ENCODE assay signal across 32 cellular contexts in genomic region chr3:186618318-186618938, GRCh38. TPM values are rescaled to one million over a fixed set of nuclear protein-coding genes. Genes with fewer than 3 reads are reported as not detected.
"Had no signal": no experiment of that assay in that cellular context is flagged by ENCODE, and none has a peak within 500 bp of the region (broad histone marks: within the 10 kb centered on the region; RNA-seq: fewer than 3 reads in every experiment).

No MANE protein-coding gene starts in this region.

- ATAC-seq: activated CD4-positive, alpha-beta T cell treated with anti-CD3 and anti-CD28 coated beads for 36 hours; activated T-cell treated with anti-CD3 and anti-CD28 coated beads, Interleukin-2, amount 50 U/mL, for 4 hours; effector memory CD8-positive, alpha-beta T cell; esophagus mucosa; naive thymus-derived CD8-positive, alpha-beta T cell; sciatic nerve; stimulated activated naive B cell treated with anti-CD40 and anti-IgM and Interleukin-4, amounts not matched to agents 10 μg/mL and 1 μg/mL and 100 μg/mL, for 72 hours; T-helper 17 cell had no signal

- H3K36me3 ChIP-seq: breast epithelium, neural progenitor cell, transverse colon, uterus had no signal

- H3K4me1 ChIP-seq: breast epithelium, neural progenitor cell, uterus had no signal

- H3K9me3 Mint-ChIP-seq: activated B cell treated with CpG ODN at 0.5 μM for 24 hours; activated naive CD4-positive, alpha-beta T cell treated with anti-CD3 and anti-CD28 coated beads for 36 hours; activated naive CD8-positive, alpha-beta T cell treated with anti-CD3 and anti-CD28 coated beads, Interleukin-2, amount 10 ng/mL, durations not matched to agents 7 days and 5 days; activated T-cell treated with anti-CD3 and anti-CD28 coated beads, Interleukin-2, amount 50 U/mL, for 4 hours; central memory CD8-positive, alpha-beta T cell; effector memory CD8-positive, alpha-beta T cell; naive thymus-derived CD8-positive, alpha-beta T cell; neural progenitor cell; stimulated activated naive B cell treated with anti-CD40 and anti-IgM and Interleukin-4, amounts not matched to agents 10 μg/mL and 1 μg/mL and 100 μg/mL, for 72 hours had no signal

- H3K9ac ChIP-seq: neural progenitor cell had no signal

- H3K27ac Mint-ChIP-seq: activated B cell treated with CpG ODN at 0.5 μM for 24 hours; activated CD4-positive, alpha-beta T cell treated with anti-CD3 and anti-CD28 coated beads for 36 hours; activated naive CD4-positive, alpha-beta T cell treated with anti-CD3 and anti-CD28 coated beads for 36 hours; activated naive CD8-positive, alpha-beta T cell treated with anti-CD3 and anti-CD28 coated beads, Interleukin-2, amount 10 ng/mL, durations not matched to agents 7 days and 5 days; effector memory CD8-positive, alpha-beta T cell; naive thymus-derived CD8-positive, alpha-beta T cell; neural progenitor cell; stimulated activated naive B cell treated with anti-CD40 and anti-IgM and Interleukin-4, amounts not matched to agents 10 μg/mL and 1 μg/mL and 100 μg/mL, for 72 hours; T-helper 17 cell had no signal

- H3K36me3 Mint-ChIP-seq: activated naive CD8-positive, alpha-beta T cell treated with anti-CD3 and anti-CD28 coated beads, Interleukin-2, amount 10 ng/mL, durations not matched to agents 7 days and 5 days; naive thymus-derived CD8-positive, alpha-beta T cell; neural progenitor cell had no signal

- H3K4me2 ChIP-seq: neural progenitor cell had no signal

- H3K9me3 ChIP-seq: breast epithelium, transverse colon, uterus had no signal

- H3K27me3 ChIP-seq: dorsolateral prefrontal cortex, uterus had no signal

- DNase-seq: activated B cell treated with CpG ODN at 0.5 μM for 24 hours; activated CD4-positive, alpha-beta T cell treated with anti-CD3 and anti-CD28 coated beads for 36 hours; activated CD4-positive, alpha-beta T cell treated with anti-CD3 and anti-CD28 coated beads, Interleukin-2, amount 50 U/mL, for 4 hours; activated CD8-positive, alpha-beta memory T cell treated with anti-CD3 and anti-CD28 coated beads for 24 hours; activated CD8-positive, alpha-beta memory T cell treated with anti-CD3 and anti-CD28 coated beads, Interleukin-2, amount 50 U/mL, for 48 hours; activated effector memory CD4-positive, alpha-beta T cell treated with Interleukin-2 at 50 U/mL for 16 hours; activated naive CD4-positive, alpha-beta T cell treated with anti-CD3 and anti-CD28 coated beads for 36 hours; activated naive CD8-positive, alpha-beta T cell treated with anti-CD3 and anti-CD28 coated beads, Interleukin-2, amount 10 ng/mL, durations not matched to agents 7 days and 5 days; activated T-cell treated with anti-CD3 and anti-CD28 coated beads, Interleukin-2, amount 50 U/mL, for 4 hours; amniotic stem cell; dorsolateral prefrontal cortex; effector memory CD8-positive, alpha-beta T cell; glutamatergic neuron; hippocampal formation; naive thymus-derived CD8-positive, alpha-beta T cell; posterior cingulate gyrus; small intestine; stimulated activated CD4-positive, alpha-beta T cell treated with anti-CD3 and anti-CD28 coated beads, Interleukin-2, amount 100 ng/mL, for 24 hours; stimulated activated naive B cell treated with anti-CD40 and anti-IgM and Interleukin-4, amounts not matched to agents 10 μg/mL and 1 μg/mL and 100 μg/mL, for 72 hours; T-helper 17 cell; transverse colon; uterus had no signal

- H3K4me3 Mint-ChIP-seq: activated B cell treated with CpG ODN at 0.5 μM for 24 hours; activated CD4-positive, alpha-beta T cell treated with anti-CD3 and anti-CD28 coated beads for 36 hours; activated naive CD4-positive, alpha-beta T cell treated with anti-CD3 and anti-CD28 coated beads for 36 hours; activated naive CD8-positive, alpha-beta T cell treated with anti-CD3 and anti-CD28 coated beads, Interleukin-2, amount 10 ng/mL, durations not matched to agents 7 days and 5 days; activated T-cell treated with anti-CD3 and anti-CD28 coated beads, Interleukin-2, amount 50 U/mL, for 4 hours; central memory CD8-positive, alpha-beta T cell; neural progenitor cell; stimulated activated naive B cell treated with anti-CD40 and anti-IgM and Interleukin-4, amounts not matched to agents 10 μg/mL and 1 μg/mL and 100 μg/mL, for 72 hours had no signal

- H3K4me3 ChIP-seq: breast epithelium, lung, neural progenitor cell, transverse colon, uterus had no signal

- H3K27ac ChIP-seq: breast epithelium, neural progenitor cell, transverse colon, uterus had no signal

RNA-seq across cellular contexts. Expression of gene AHSG, which starts 5.6 kb away (rescaled TPM):
- total RNA-seq: activated B cell treated with CpG ODN at 0.5 μM for 24 hours; activated CD4-positive, alpha-beta T cell treated with anti-CD3 and anti-CD28 coated beads for 36 hours; activated naive CD4-positive, alpha-beta T cell treated with anti-CD3 and anti-CD28 coated beads for 36 hours; activated naive CD8-positive, alpha-beta T cell treated with anti-CD3 and anti-CD28 coated beads, Interleukin-2, amount 10 ng/mL, durations not matched to agents 7 days and 5 days; breast epithelium; endothelial cell of umbilical vein; esophagus mucosa; frontal cortex; naive thymus-derived CD8-positive, alpha-beta T cell; omental fat pad; sciatic nerve; T-helper 17 cell; temporal lobe; transverse colon; uterus had no signal
- polyA plus RNA-seq: endothelial cell of umbilical vein; naive thymus-derived CD8-positive, alpha-beta T cell had no signal

RNA-seq across cellular contexts. Expression of gene FETUB, which starts 21.8 kb away (rescaled TPM):
- total RNA-seq: activated B cell treated with CpG ODN at 0.5 μM for 24 hours; activated CD4-positive, alpha-beta T cell treated with anti-CD3 and anti-CD28 coated beads for 36 hours; activated naive CD4-positive, alpha-beta T cell treated with anti-CD3 and anti-CD28 coated beads for 36 hours; activated naive CD8-positive, alpha-beta T cell treated with anti-CD3 and anti-CD28 coated beads, Interleukin-2, amount 10 ng/mL, durations not matched to agents 7 days and 5 days; activated T-cell treated with anti-CD3 and anti-CD28 coated beads, Interleukin-2, amount 50 U/mL, for 4 hours; breast epithelium; endothelial cell of umbilical vein; esophagus mucosa; frontal cortex; lung; naive thymus-derived CD8-positive, alpha-beta T cell; omental fat pad; sciatic nerve; T-helper 17 cell; temporal lobe; transverse colon; uterus had no signal
- polyA plus RNA-seq: endothelial cell of umbilical vein; lung; naive thymus-derived CD8-positive, alpha-beta T cell; small intestine had no signal

RNA-seq across cellular contexts. Expression of gene HRG, which starts 47.4 kb away (rescaled TPM):
- total RNA-seq: activated B cell treated with CpG ODN at 0.5 μM for 24 hours; activated naive CD4-positive, alpha-beta T cell treated with anti-CD3 and anti-CD28 coated beads for 36 hours; activated naive CD8-positive, alpha-beta T cell treated with anti-CD3 and anti-CD28 coated beads, Interleukin-2, amount 10 ng/mL, durations not matched to agents 7 days and 5 days; activated T-cell treated with anti-CD3 and anti-CD28 coated beads, Interleukin-2, amount 50 U/mL, for 4 hours; breast epithelium; endothelial cell of umbilical vein; frontal cortex; naive thymus-derived CD8-positive, alpha-beta T cell; omental fat pad; sciatic nerve; T-helper 17 cell; temporal lobe; transverse colon; uterus had no signal
- polyA plus RNA-seq: endothelial cell of umbilical vein; lung; naive thymus-derived CD8-positive, alpha-beta T cell; small intestine had no signal
